In genomic region chr3:45001738-45002137, GRCh38 we compare ENCODE assay signal across 21 cellular contexts. TPM values are rescaled to one million over a fixed set of nuclear protein-coding genes. Genes with fewer than 3 reads are reported as not detected.
A peak's percentile ranks its signal among the peaks of the same experiment; 100 is the strongest.
DNase-seq lines count a peak whose midpoint lies in the region; ATAC-seq, FAIRE-seq and TF ChIP-seq lines count a peak whose summit lies in the region.
"Had no signal": no experiment of that assay in that cellular context is flagged by ENCODE, and none has a peak within 500 bp of the region (broad histone marks: within the 10 kb centered on the region; RNA-seq: fewer than 3 reads in every experiment).

No MANE protein-coding gene starts in this region.

- ATAC-seq in naive thymus-derived CD4-positive, alpha-beta T cell = no peak
- no peak for ATAC-seq in GM19328 (IDR thresholded peaks at IDR 0.05; ENCODE audit: unreplicated experiment)

- H3K36me3 ChIP-seq in GM06990 (ENCODE audit: control insufficient read depth, insufficient read depth, low read length) (peaks cover 11% of the 10 kb centered on the region), OCI-LY7 (ENCODE audit: insufficient read depth, low read length) (peaks cover 90% of the 10 kb centered on the region), endothelial cell of umbilical vein (ENCODE audit: control insufficient read depth in 2 of 2, extremely low read depth in 1 of 2, insufficient read depth in 2 of 2, low read length in 2 of 2) (peaks cover 10 to 13% of the 10 kb centered on the region in 2 experiments)
- peaks cover 3 to 49% (median 6%) of the 10 kb centered on the region in 3 experiments for H3K36me3 ChIP-seq in naive thymus-derived CD4-positive, alpha-beta T cell (ENCODE audit: control insufficient read depth in 2 of 3, insufficient read depth in 3 of 3, low read length in 3 of 3)

- H3K79me2 ChIP-seq in OCI-LY7 (ENCODE audit: insufficient read depth, low read depth, low read length) = no peaks in the 10 kb centered on the region
- no peaks in the 10 kb centered on the region for H3K79me2 ChIP-seq in endothelial cell of umbilical vein (ENCODE audit: control insufficient read depth, insufficient read depth, low read length)

- no peak overlapping the region for H3K9ac ChIP-seq in endothelial cell of umbilical vein (replicated peaks; ENCODE audit: extremely low read depth, insufficient read depth, low read length)

- no peaks in the 10 kb centered on the region for H3K9me1 ChIP-seq in endothelial cell of umbilical vein (replicated peaks; ENCODE audit: control insufficient read depth, extremely low read depth, insufficient read depth, low read length)

- no peaks in the 10 kb centered on the region for H4K20me1 ChIP-seq in OCI-LY7 (ENCODE audit: insufficient read depth, low read length)
- H4K20me1 ChIP-seq in endothelial cell of umbilical vein (replicated peaks; ENCODE audit: control insufficient read depth, extremely low read depth, insufficient read depth, low read length) = no peaks in the 10 kb centered on the region

- H3K4me3 Mint-ChIP-seq in naive thymus-derived CD4-positive, alpha-beta T cell = no peak overlapping the region
- H3K4me3 Mint-ChIP-seq: B cell; CD4-positive, alpha-beta memory T cell had no signal

- TF ChIP-seq CTCF in GM06990 (IDR thresholded peaks at IDR 0.05; ENCODE audit: insufficient read depth, low read length, poor library complexity, severe bottlenecking) (peak; percentile 12), OCI-LY7 (conservative IDR thresholded peaks at IDR 0.05; ENCODE audit: low read length) (peak; percentile 40; the same call in 1 of the 2 replicates), endothelial cell of umbilical vein (IDR thresholded peaks at IDR 0.05; ENCODE audit: extremely low read depth in 1 of 2, insufficient read depth in 1 of 2, low read depth in 1 of 2, low read length in 2 of 2) (no peak), GM10266 (IDR thresholded peaks at IDR 0.05; ENCODE audit: control insufficient read depth, insufficient read depth, low read depth, missing control alignments) (no peak)

- no peaks in the 10 kb centered on the region for H3K27me3 Mint-ChIP-seq in naive thymus-derived CD4-positive, alpha-beta T cell
- H3K27me3 Mint-ChIP-seq: B cell; CD4-positive, alpha-beta memory T cell had no signal

- no peak for DNase-seq in GM06990 (ENCODE audit: extremely low read depth, insufficient read length)
- no peak for DNase-seq in OCI-LY7 (ENCODE audit: low spot score)
- DNase-seq in endothelial cell of umbilical vein (ENCODE audit: low read depth, low spot score) = no peak
- no peak for DNase-seq in naive thymus-derived CD4-positive, alpha-beta T cell
- DNase-seq in GM10266 (ENCODE audit: extremely low spot score) = no peak
- DNase-seq in NCI-H1092 (lab: John Stamatoyannopoulos, UW) = no peak
- DNase-seq: ACHN; CD4-positive, alpha-beta memory T cell; DMS79 treated with DMSO at 0.1 percent for 48 hours; MG63; NCI-H1105; NCI-H2029; NCI-H2171 treated with DMSO at 0.1 percent for 48 hours; NCI-H774; RPMI8226 had no signal

- POLR2A ChIA-PET in OCI-LY7 (lab: Charles Lee) = interaction anchor here (1.0 kb wide), 1 partner anchor 11 kb away, joined by 3 read pairs; no protein-coding TSS in a partner anchor
- POLR2A ChIA-PET in endothelial cell of umbilical vein (lab: Charles Lee) = no interaction called here
- POLR2A ChIA-PET in naive thymus-derived CD4-positive, alpha-beta T cell (lab: Charles Lee) = interaction anchor here (1.4 kb wide), 1 partner anchor 19 kb away, joined by 4 read pairs; no protein-coding TSS in a partner anchor

- peaks cover 17 to 57% (median 46%) of the 10 kb centered on the region in 7 donors for H3K4me1 Mint-ChIP-seq in naive thymus-derived CD4-positive, alpha-beta T cell
- H3K4me1 Mint-ChIP-seq: B cell had no signal

- H3K4me3 ChIP-seq in GM06990 (replicated peaks; ENCODE audit: low read depth, low read length) (no peak overlapping the region), OCI-LY7 (ENCODE audit: low read depth, low read length, poor library complexity, severe bottlenecking) (no peak overlapping the region), endothelial cell of umbilical vein (replicated peaks in 1 of 3; ENCODE audit: insufficient read depth in 1 of 3, low read depth in 1 of 3, low read length in 3 of 3) (no peak overlapping the region)
- no peak overlapping the region for H3K4me3 ChIP-seq in naive thymus-derived CD4-positive, alpha-beta T cell (ENCODE audit: low read length)
- H3K4me3 ChIP-seq: MG63 had no signal

- no peak for TF ChIP-seq POLR2A in endothelial cell of umbilical vein (IDR thresholded peaks at IDR 0.05; ENCODE audit: low read depth, low read length)

- BruUV-seq in OCI-LY7 (replicated peaks; lab: Mats Ljungman, UMichigan) (no TSS peak), endothelial cell of umbilical vein (replicated peaks; lab: Mats Ljungman, UMichigan) (no TSS peak)

- FAIRE-seq in endothelial cell of umbilical vein (lab: Jason Lieb, UNC) = peak; percentile 37
- FAIRE-seq: D721Med, G401.6, H1 had no signal

- H3K27ac Mint-ChIP-seq in naive thymus-derived CD4-positive, alpha-beta T cell = peak overlapping the region in 6 of 9 donors; percentile 33 to 85 (median 68)
- H3K27ac Mint-ChIP-seq: B cell had no signal

- H3K27ac ChIP-seq in OCI-LY7 (ENCODE audit: low read depth, low read length, poor library complexity, severe bottlenecking) (no peak overlapping the region), endothelial cell of umbilical vein (ENCODE audit: insufficient read depth, low read depth, low read length) (peak overlapping the region; percentile 62)
- H3K27ac ChIP-seq in naive thymus-derived CD4-positive, alpha-beta T cell (ENCODE audit: low read depth, low read length) = no peak overlapping the region

- peaks cover 2% of the 10 kb centered on the region for H3K4me1 ChIP-seq in OCI-LY7 (ENCODE audit: insufficient read depth, low read length, poor library complexity, severe bottlenecking)
- peaks cover 13% of the 10 kb centered on the region for H3K4me1 ChIP-seq in endothelial cell of umbilical vein (ENCODE audit: control insufficient read depth, extremely low read depth, insufficient read depth, low read length)
- H3K4me1 ChIP-seq in naive thymus-derived CD4-positive, alpha-beta T cell (ENCODE audit: control insufficient read depth in 2 of 2, insufficient read depth in 2 of 2, low read length in 2 of 2) = peaks cover 9 to 13% of the 10 kb centered on the region in 2 donors

- H3K4me2 ChIP-seq in OCI-LY7 (ENCODE audit: low read length) = no peak overlapping the region
- H3K4me2 ChIP-seq in endothelial cell of umbilical vein (ENCODE audit: insufficient read depth, low read length) = no peak overlapping the region

- H2AFZ ChIP-seq in OCI-LY7 (ENCODE audit: low read length) (no peak overlapping the region), endothelial cell of umbilical vein (ENCODE audit: low read depth, low read length) (no peak overlapping the region)

- peaks cover 0 to 23% (median 8%) of the 10 kb centered on the region in 11 donors for H3K9me3 Mint-ChIP-seq in naive thymus-derived CD4-positive, alpha-beta T cell

- intact Hi-C loops in OCI-LY7 (cut with micrococcal nuclease; ENCODE audit: unreplicated experiment) = no loop called here
- intact Hi-C loops in endothelial cell of umbilical vein (cut with micrococcal nuclease) = no loop called here
- intact Hi-C loops in naive thymus-derived CD4-positive, alpha-beta T cell (cut with micrococcal nuclease) = no loop called here

- CTCF ChIA-PET in OCI-LY7 (lab: Charles Lee; ENCODE audit: unreplicated experiment) (no interaction called here), endothelial cell of umbilical vein (lab: Charles Lee) (interaction anchor here (1.0 to 3.5 kb wide), 6 partner anchors 9 to 468 kb away, joined by 3 to 16 read pairs (median 5); partner anchors contain the start of genes EXOSC7, TMEM158 and ZDHHC3)
- CTCF ChIA-PET in naive thymus-derived CD4-positive, alpha-beta T cell (lab: Charles Lee) = interaction anchor here (0.6 kb wide), 1 partner anchor 208 kb away, joined by 5 read pairs; no protein-coding TSS in a partner anchor

- no peaks in the 10 kb centered on the region for H3K9me3 ChIP-seq in OCI-LY7 (ENCODE audit: low read length)
- H3K9me3 ChIP-seq in endothelial cell of umbilical vein (replicated peaks; ENCODE audit: control insufficient read depth, insufficient read depth, low read length) = no peaks in the 10 kb centered on the region
- H3K9me3 ChIP-seq in naive thymus-derived CD4-positive, alpha-beta T cell (ENCODE audit: control insufficient read depth in 2 of 3, low read length in 3 of 3) = peaks cover 0 to 4% (median 0%) of the 10 kb centered on the region in 3 experiments
- H3K9me3 ChIP-seq: MG63 had no signal

- dilution Hi-C loops in endothelial cell of umbilical vein (cut with MboI; ENCODE audit: extremely low pct_ligation_motif_present, low sequenced_read_pairs) = no loop called here

- H3K36me3 Mint-ChIP-seq in naive thymus-derived CD4-positive, alpha-beta T cell = peaks cover 4 to 66% (median 43%) of the 10 kb centered on the region in 5 donors

- no peaks in the 10 kb centered on the region for H3K9me2 ChIP-seq in OCI-LY7 (ENCODE audit: insufficient read depth, low read length)

- H3K27me3 ChIP-seq in GM06990 (replicated peaks; ENCODE audit: control insufficient read depth, insufficient read depth, low read length) (no peaks in the 10 kb centered on the region), endothelial cell of umbilical vein (ENCODE audit: control insufficient read depth in 2 of 2, insufficient read depth in 2 of 2, low read length in 2 of 2) (no peaks in the 10 kb centered on the region)
- no peaks in the 10 kb centered on the region for H3K27me3 ChIP-seq in naive thymus-derived CD4-positive, alpha-beta T cell (ENCODE audit: control insufficient read depth in 2 of 2, insufficient read depth in 2 of 2, low read length in 2 of 2)
- H3K27me3 ChIP-seq: MG63 had no signal

RNA-seq across cellular contexts. Expression of gene CLEC3B, which starts 24.4 kb away (rescaled TPM):
- 1.3 TPM in 1 of 2 replicates, not detected in the other for total RNA-seq in OCI-LY7 (2014; rRNA removed; shearing (Covaris generic))
- total RNA-seq in OCI-LY7 (2022) = not detected in 2 replicates
- total RNA-seq in endothelial cell of umbilical vein = not detected in 2 replicates
- polyA plus RNA-seq in endothelial cell of umbilical vein = 1.8 and 3.2 TPM in 2 replicates
- polyA plus RNA-seq in endothelial cell of umbilical vein (2011; cell fraction: cytosol; rRNA removed) = 1.0 and 1.5 TPM in 2 replicates
- 0.18 and 0.91 TPM in 2 replicates for polyA plus RNA-seq in endothelial cell of umbilical vein (2011; cell fraction: nucleus; rRNA removed)
- polyA plus RNA-seq in endothelial cell of umbilical vein (2012) = 0.85 TPM in 1 of 2 replicates, not detected in the other
- polyA minus RNA-seq in endothelial cell of umbilical vein = 0.21 TPM in 1 of 2 replicates, not detected in the other
- not detected for polyA minus RNA-seq in endothelial cell of umbilical vein (2011; cell fraction: cytosol; rRNA and poly(A)+ RNA removed)
- polyA minus RNA-seq in endothelial cell of umbilical vein (2011; cell fraction: nucleus; rRNA and poly(A)+ RNA removed) = not detected in 2 replicates
- total RNA-seq in naive thymus-derived CD4-positive, alpha-beta T cell = 1 to 10 TPM in 2 of 5 experiments, under 1 TPM in 3; 0.45 to 1.8 (median 0.75) TPM
- polyA plus RNA-seq in naive thymus-derived CD4-positive, alpha-beta T cell = not detected
- total RNA-seq: B cell, H1, SK-MEL-5 had no signal
- polyA plus RNA-seq: CD4-positive, alpha-beta memory T cell had no signal

RNA-seq across cellular contexts. Expression of gene EXOSC7, which starts 25.7 kb away (rescaled TPM):
- 60.3 and 71.5 TPM in 2 replicates for total RNA-seq in OCI-LY7 (2014; rRNA removed; shearing (Covaris generic))
- total RNA-seq in OCI-LY7 (2022) (50.5 and 65.3 TPM in 2 replicates), endothelial cell of umbilical vein (44.5 and 46.2 TPM in 2 replicates)
- 35.3 and 53.8 TPM in 2 replicates for polyA plus RNA-seq in endothelial cell of umbilical vein
- polyA plus RNA-seq in endothelial cell of umbilical vein (2011; cell fraction: cytosol; rRNA removed) = 62.1 and 71.9 TPM in 2 replicates
- polyA plus RNA-seq in endothelial cell of umbilical vein (2011; cell fraction: nucleus; rRNA removed) = 50.0 and 63.3 TPM in 2 replicates
- 60.1 and 71.0 TPM in 2 replicates for polyA plus RNA-seq in endothelial cell of umbilical vein (2012)
- polyA minus RNA-seq in endothelial cell of umbilical vein = 42.3 and 48.3 TPM in 2 replicates
- 16.2 TPM for polyA minus RNA-seq in endothelial cell of umbilical vein (2011; cell fraction: cytosol; rRNA and poly(A)+ RNA removed)
- polyA minus RNA-seq in endothelial cell of umbilical vein (2011; cell fraction: nucleus; rRNA and poly(A)+ RNA removed) = 34.7 and 46.8 TPM in 2 replicates
- 10 to 100 TPM; 30.7 to 57.9 (median 44.3) TPM for total RNA-seq in naive thymus-derived CD4-positive, alpha-beta T cell
- 10 to 100 TPM; 48.4 to 59.4 TPM for polyA plus RNA-seq in naive thymus-derived CD4-positive, alpha-beta T cell

RNA-seq across cellular contexts. Expression of gene ZDHHC3, which starts 25.8 kb away (rescaled TPM):
- total RNA-seq in OCI-LY7 (2014; rRNA removed; shearing (Covaris generic)) = 50.8 and 53.1 TPM in 2 replicates
- total RNA-seq in OCI-LY7 (2022) (53.6 and 63.6 TPM in 2 replicates), endothelial cell of umbilical vein (62.4 and 62.7 TPM in 2 replicates)
- 97.1 and 131 TPM in 2 replicates for polyA plus RNA-seq in endothelial cell of umbilical vein
- 102 and 116 TPM in 2 replicates for polyA plus RNA-seq in endothelial cell of umbilical vein (2011; cell fraction: cytosol; rRNA removed)
- 95.9 and 110 TPM in 2 replicates for polyA plus RNA-seq in endothelial cell of umbilical vein (2011; cell fraction: nucleus; rRNA removed)
- polyA plus RNA-seq in endothelial cell of umbilical vein (2012) = 55.8 and 66.8 TPM in 2 replicates
- polyA minus RNA-seq in endothelial cell of umbilical vein = 263 and 303 TPM in 2 replicates
- polyA minus RNA-seq in endothelial cell of umbilical vein (2011; cell fraction: cytosol; rRNA and poly(A)+ RNA removed) = 51.7 TPM
- 60.0 and 67.5 TPM in 2 replicates for polyA minus RNA-seq in endothelial cell of umbilical vein (2011; cell fraction: nucleus; rRNA and poly(A)+ RNA removed)
- 10 to 100 TPM; 38.5 to 54.0 (median 48.8) TPM for total RNA-seq in naive thymus-derived CD4-positive, alpha-beta T cell
- 10 to 100 TPM; 33.7 to 36.1 TPM for polyA plus RNA-seq in naive thymus-derived CD4-positive, alpha-beta T cell

Comparison
In these comparisons a context has a peak if more than half of its experiments do, and no peak if none do; other contexts are left out.
1. CTCF ChIP-seq: peak in GM06990 (single experiment) and OCI-LY7 (single experiment); none in endothelial cell of umbilical vein (0 of 2) and GM10266 (single experiment).